9 cellular contexts compared by ENCODE assay signal in the genomic region with DNA sequence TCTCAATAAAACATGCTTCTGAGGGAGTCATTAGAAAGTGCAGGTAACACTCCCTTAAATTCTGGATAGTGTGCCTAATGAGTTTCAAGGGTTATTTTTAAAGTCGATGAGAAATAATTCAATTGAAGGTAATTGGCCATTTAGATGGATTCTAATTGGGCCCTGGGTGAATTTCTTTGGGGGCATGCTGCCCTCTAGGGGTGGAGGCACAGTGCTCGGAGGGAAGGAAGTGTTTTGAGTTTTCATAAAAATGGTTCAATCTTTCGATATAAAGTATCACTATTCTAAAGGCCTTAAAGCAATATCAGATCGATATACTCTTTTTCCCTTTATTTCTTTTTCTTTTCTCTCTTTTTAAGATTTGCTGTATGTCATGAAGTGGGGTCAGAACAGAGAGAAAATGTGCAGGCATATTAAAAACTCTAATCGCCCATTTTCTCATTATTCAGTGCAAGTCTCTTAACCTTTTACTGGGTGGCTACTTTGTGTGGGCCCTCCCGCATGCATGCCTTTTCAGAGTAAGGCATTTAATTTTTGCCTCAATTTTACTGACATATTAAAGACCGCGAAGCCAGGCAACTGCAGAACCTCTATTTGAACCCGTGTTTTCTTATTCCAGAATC. TPM values are rescaled to one million over a fixed set of nuclear protein-coding genes. Genes with fewer than 3 reads are reported as not detected.
DNase-seq lines count a peak whose midpoint lies in the region; ATAC-seq and TF ChIP-seq lines count a peak whose summit lies in the region.
"Had no signal": no experiment of that assay in that cellular context is flagged by ENCODE, and none has a peak within 500 bp of the region (broad histone marks: within the 10 kb centered on the region; RNA-seq: fewer than 3 reads in every experiment).

No MANE protein-coding gene starts in this region.

- H3K4me3 Mint-ChIP-seq in endothelial cell (ENCODE audit: unreplicated experiment) (no peak overlapping the region), progenitor cell of endocrine pancreas (ENCODE audit: low read depth) (no peak overlapping the region)
- H3K4me3 Mint-ChIP-seq: CD4-positive, CD25-positive, alpha-beta regulatory T cell had no signal

- DNase-seq in NCI-H2029 treated with DMSO at 0.1 percent for 48 hours (lab: John Stamatoyannopoulos, UW) (peak; percentile 46), NCI-H2029 (lab: John Stamatoyannopoulos, UW) (no peak), HT-29 (ENCODE audit: low spot score) (peak; percentile 28), Peyer's patch (no peak), endothelial cell (ENCODE audit: low spot score) (peak; percentile 47), progenitor cell of endocrine pancreas (ENCODE audit: low spot score, unreplicated experiment) (no peak)

- ATAC-seq in HG03571 (IDR thresholded peaks at IDR 0.05; ENCODE audit: unreplicated experiment) = no peak
- ATAC-seq in GM19023 (IDR thresholded peaks at IDR 0.05; ENCODE audit: unreplicated experiment) = no peak

- peak in 4 of 6 experiments; percentile 32 to 42 (median 33) for TF ChIP-seq CTCF in Peyer's patch (IDR thresholded peaks at IDR 0.05)
- TF ChIP-seq CTCF in endothelial cell (IDR thresholded peaks at IDR 0.05; ENCODE audit: unreplicated experiment) = peak; percentile 31
- peak; percentile 82 for TF ChIP-seq CTCF in progenitor cell of endocrine pancreas (IDR thresholded peaks at IDR 0.05; ENCODE audit: unreplicated experiment)

- no peak overlapping the region for H3K27ac ChIP-seq in Peyer's patch

- no peaks in the 10 kb centered on the region for H3K9me3 ChIP-seq in Peyer's patch

- H3K27ac Mint-ChIP-seq in endothelial cell (ENCODE audit: unreplicated experiment) (no peak overlapping the region), progenitor cell of endocrine pancreas (no peak overlapping the region)
- H3K27ac Mint-ChIP-seq: CD4-positive, CD25-positive, alpha-beta regulatory T cell had no signal

- no peaks in the 10 kb centered on the region for H3K27me3 ChIP-seq in Peyer's patch

- H3K36me3 Mint-ChIP-seq in endothelial cell (ENCODE audit: low read depth, unreplicated experiment) = no peaks in the 10 kb centered on the region
- H3K36me3 Mint-ChIP-seq in progenitor cell of endocrine pancreas (ENCODE audit: insufficient read depth) = no peaks in the 10 kb centered on the region
- H3K36me3 Mint-ChIP-seq: CD4-positive, CD25-positive, alpha-beta regulatory T cell had no signal

- H3K27me3 Mint-ChIP-seq in endothelial cell (ENCODE audit: unreplicated experiment) (peaks cover 2% of the 10 kb centered on the region), progenitor cell of endocrine pancreas (peaks cover 63% of the 10 kb centered on the region)

- no peak overlapping the region for H3K4me3 ChIP-seq in Peyer's patch

- TF ChIP-seq POLR2A in Peyer's patch (IDR thresholded peaks at IDR 0.05) = no peak

- H3K4me1 ChIP-seq in Peyer's patch = no peaks in the 10 kb centered on the region

- H3K36me3 ChIP-seq in Peyer's patch = no peaks in the 10 kb centered on the region

- H3K4me1 Mint-ChIP-seq in endothelial cell (ENCODE audit: unreplicated experiment) = no peaks in the 10 kb centered on the region
- H3K4me1 Mint-ChIP-seq in progenitor cell of endocrine pancreas (ENCODE audit: low read depth) = no peaks in the 10 kb centered on the region
- H3K4me1 Mint-ChIP-seq: CD4-positive, CD25-positive, alpha-beta regulatory T cell had no signal

- H3K9me3 Mint-ChIP-seq in endothelial cell (ENCODE audit: unreplicated experiment) (no peaks in the 10 kb centered on the region), progenitor cell of endocrine pancreas (ENCODE audit: low read depth) (no peaks in the 10 kb centered on the region)

RNA-seq across cellular contexts. Expression of gene NKX2-8, which starts 25.5 kb away (rescaled TPM):
- not detected in 2 replicates for total RNA-seq in HT-29 (2014; rRNA removed; shearing (Covaris generic))
- not detected for total RNA-seq in Peyer's patch
- not detected for total RNA-seq in endothelial cell (ENCODE audit: unreplicated experiment)
- total RNA-seq in progenitor cell of endocrine pancreas = not detected in 2 replicates
- total RNA-seq: CD4-positive, CD25-positive, alpha-beta regulatory T cell had no signal

RNA-seq across cellular contexts. Expression of gene NKX2-1, which starts 36.9 kb away (rescaled TPM):
- not detected in 2 replicates for total RNA-seq in HT-29 (2014; rRNA removed; shearing (Covaris generic))
- total RNA-seq in Peyer's patch (not detected), endothelial cell (ENCODE audit: unreplicated experiment) (not detected), progenitor cell of endocrine pancreas (0.80 TPM in 1 of 2 replicates, not detected in the other)
- total RNA-seq: CD4-positive, CD25-positive, alpha-beta regulatory T cell had no signal

Comparison
In these comparisons a context has a peak if more than half of its experiments do, and no peak if none do; other contexts are left out.
1. DNase-seq: peak in NCI-H2029 treated with DMSO at 0.1 percent for 48 hours (single experiment), HT-29 (single experiment) and endothelial cell (single experiment); none in NCI-H2029 (single experiment), Peyer's patch (0 of 3) and progenitor cell of endocrine pancreas (single experiment).
2. CTCF ChIP-seq: peak in every context shown above with its lines; median percentile 82 in progenitor cell of endocrine pancreas; 33 in Peyer's patch; 31 in endothelial cell.